ENCODE assay signal across 36 cellular contexts in genomic region chr21:32303385-32303784, GRCh38. TPM values are rescaled to one million over a fixed set of nuclear protein-coding genes. Genes with fewer than 3 reads are reported as not detected.
"Had no signal": no experiment of that assay in that cellular context is flagged by ENCODE, and none has a peak within 500 bp of the region (broad histone marks: within the 10 kb centered on the region; RNA-seq: fewer than 3 reads in every experiment).

No MANE protein-coding gene starts in this region.

- H3K27ac ChIP-seq: adrenal gland, body of pancreas, brain microvascular endothelial cell, breast epithelium, VCaP had no signal

- H3K27ac Mint-ChIP-seq: activated B cell treated with CpG ODN at 0.5 μM for 24 hours; activated CD4-positive, alpha-beta memory T cell treated with anti-CD3 and anti-CD28 coated beads for 36 hours; activated CD4-positive, alpha-beta T cell treated with anti-CD3 and anti-CD28 coated beads, Interleukin-2, amount 10 ng/mL, durations not matched to agents 24 days and 14 days; activated naive CD4-positive, alpha-beta T cell treated with anti-CD3 and anti-CD28 coated beads for 36 hours; activated naive CD8-positive, alpha-beta T cell treated with anti-CD3 and anti-CD28 coated beads for 36 hours; activated T-helper 1 cell treated with anti-CD3 and anti-CD28 coated beads, Interleukin-12 subunit alpha, Interleukin-12 subunit beta, Interleukin-2, Interleukin-4 antibody, amounts not matched to agents 30 ng/mL and 10 ng/mL and 1 ng/mL, durations not matched to agents 14 hours and 24 hours and 36 hours; activated T-helper 17 cell treated with anti-CD3 and anti-CD28 coated beads, Interleukin-2, amount 50 U/mL, for 72 hours; T-helper 1 cell treated with Interleukin-12 subunit alpha and Interleukin-12 subunit beta and Interleukin-4 antibody, amounts not matched to agents 30 μg/mL and 1 μg/mL, for 36 hours; T-helper 2 cell treated with Interferon-gamma antibody and Interleukin-4, amounts not matched to agents 5 μg/mL and 100 μg/mL, for 36 hours had no signal

- H3K27me3 Mint-ChIP-seq: activated B cell treated with CpG ODN at 0.5 μM for 24 hours; activated CD4-positive, alpha-beta memory T cell treated with anti-CD3 and anti-CD28 coated beads for 36 hours; activated CD4-positive, alpha-beta T cell treated with anti-CD3 and anti-CD28 coated beads, Interleukin-2, amount 10 ng/mL, durations not matched to agents 24 days and 14 days; activated naive CD8-positive, alpha-beta T cell treated with anti-CD3 and anti-CD28 coated beads for 36 hours; activated T-helper 17 cell treated with anti-CD3 and anti-CD28 coated beads, Interleukin-2, amount 50 U/mL, for 72 hours had no signal

- H3K4me1 Mint-ChIP-seq: activated B cell treated with CpG ODN at 0.5 μM for 24 hours; activated CD4-positive, alpha-beta T cell treated with anti-CD3 and anti-CD28 coated beads, Interleukin-2, amount 10 ng/mL, durations not matched to agents 24 days and 14 days; activated naive CD8-positive, alpha-beta T cell treated with anti-CD3 and anti-CD28 coated beads for 36 hours; activated T-helper 17 cell treated with anti-CD3 and anti-CD28 coated beads, Interleukin-2, amount 50 U/mL, for 72 hours had no signal

- H3K4me3 Mint-ChIP-seq: activated B cell treated with CpG ODN at 0.5 μM for 24 hours; activated CD4-positive, alpha-beta memory T cell treated with anti-CD3 and anti-CD28 coated beads for 36 hours; activated CD4-positive, alpha-beta T cell treated with anti-CD3 and anti-CD28 coated beads, Interleukin-2, amount 10 ng/mL, durations not matched to agents 24 days and 14 days; activated naive CD4-positive, alpha-beta T cell treated with anti-CD3 and anti-CD28 coated beads for 36 hours; activated naive CD8-positive, alpha-beta T cell treated with anti-CD3 and anti-CD28 coated beads for 36 hours; activated T-cell treated with anti-CD3 and anti-CD28 coated beads, Interleukin-2, amount 50 U/mL, for 4 hours; activated T-helper 1 cell treated with anti-CD3 and anti-CD28 coated beads, Interleukin-12 subunit alpha, Interleukin-12 subunit beta, Interleukin-2, Interleukin-4 antibody, amounts not matched to agents 30 ng/mL and 10 ng/mL and 1 ng/mL, durations not matched to agents 14 hours and 24 hours and 36 hours; activated T-helper 17 cell treated with anti-CD3 and anti-CD28 coated beads, Interleukin-2, amount 50 U/mL, for 72 hours; T-helper 1 cell treated with Interleukin-12 subunit alpha and Interleukin-12 subunit beta and Interleukin-4 antibody, amounts not matched to agents 30 μg/mL and 1 μg/mL, for 36 hours; T-helper 2 cell treated with Interferon-gamma antibody and Interleukin-4, amounts not matched to agents 5 μg/mL and 100 μg/mL, for 36 hours had no signal

- H3K36me3 ChIP-seq: adrenal gland, breast epithelium had no signal

- H3K9me3 Mint-ChIP-seq: activated B cell treated with CpG ODN at 0.5 μM for 24 hours; activated CD4-positive, alpha-beta memory T cell treated with anti-CD3 and anti-CD28 coated beads for 36 hours; activated CD4-positive, alpha-beta T cell treated with anti-CD3 and anti-CD28 coated beads, Interleukin-2, amount 10 ng/mL, durations not matched to agents 24 days and 14 days; activated naive CD4-positive, alpha-beta T cell treated with anti-CD3 and anti-CD28 coated beads for 36 hours; activated naive CD4-positive, alpha-beta T cell treated with anti-CD3 and anti-CD28 coated beads, Interleukin-2, amount 50 U/mL, for 72 hours; activated naive CD8-positive, alpha-beta T cell treated with anti-CD3 and anti-CD28 coated beads for 36 hours; activated T-cell treated with anti-CD3 and anti-CD28 coated beads, Interleukin-2, amount 50 U/mL, for 4 hours; activated T-helper 1 cell treated with anti-CD3 and anti-CD28 coated beads, Interleukin-12 subunit alpha, Interleukin-12 subunit beta, Interleukin-2, Interleukin-4 antibody, amounts not matched to agents 30 ng/mL and 10 ng/mL and 1 ng/mL, durations not matched to agents 14 hours and 24 hours and 36 hours; activated T-helper 17 cell treated with anti-CD3 and anti-CD28 coated beads, Interleukin-2, amount 50 U/mL, for 72 hours; T-helper 1 cell treated with Interleukin-12 subunit alpha and Interleukin-12 subunit beta and Interleukin-4 antibody, amounts not matched to agents 30 μg/mL and 1 μg/mL, for 36 hours; T-helper 2 cell treated with Interferon-gamma antibody and Interleukin-4, amounts not matched to agents 5 μg/mL and 100 μg/mL, for 36 hours had no signal

- H3K4me3 ChIP-seq: adrenal gland, body of pancreas, breast epithelium had no signal

- DNase-seq: activated B cell treated with CpG ODN at 0.5 μM for 24 hours; activated CD4-positive, alpha-beta memory T cell treated with anti-CD3 and anti-CD28 coated beads for 36 hours; activated CD4-positive, alpha-beta T cell treated with anti-CD3 and anti-CD28 coated beads for 4 hours; activated CD4-positive, alpha-beta T cell treated with anti-CD3 and anti-CD28 coated beads, Interleukin-2, amount 10 ng/mL, durations not matched to agents 24 days and 14 days; activated CD4-positive, alpha-beta T cell treated with anti-CD3 and anti-CD28 coated beads, Interleukin-2, amount 50 U/mL, for 1 hour; activated CD4-positive, alpha-beta T cell treated with anti-CD3 and anti-CD28 coated beads, Interleukin-2, amount 50 U/mL, for 4 hours; activated CD4-positive, CD25-positive, alpha-beta regulatory T cell treated with anti-CD3 and anti-CD28 coated beads, Interleukin-2, amount 50 U/mL, for 72 hours; activated CD8-positive, alpha-beta memory T cell treated with anti-CD3 and anti-CD28 coated beads, Interleukin-2, amount 50 U/mL, for 4 hours; activated effector memory CD4-positive, alpha-beta T cell treated with anti-CD3 and anti-CD28 coated beads, Interleukin-2, amount 50 U/mL, for 16 hours; activated gamma-delta T cell treated with Interleukin-2 at 50 U/mL for 16 hours; activated naive CD4-positive, alpha-beta T cell; activated naive CD4-positive, alpha-beta T cell treated with anti-CD3 and anti-CD28 coated beads for 36 hours; activated naive CD4-positive, alpha-beta T cell treated with anti-CD3 and anti-CD28 coated beads, Interleukin-2, amount 50 U/mL, for 16 hours; activated naive CD8-positive, alpha-beta T cell treated with anti-CD3 and anti-CD28 coated beads for 36 hours; activated T-cell treated with anti-CD3 and anti-CD28 coated beads for 4 hours; activated T-cell treated with anti-CD3 and anti-CD28 coated beads, Interleukin-2, amount 50 U/mL, for 1 hour; activated T-cell treated with anti-CD3 and anti-CD28 coated beads, Interleukin-2, amount 50 U/mL, for 4 hours; amniotic stem cell; aorta; body of pancreas; brain microvascular endothelial cell; central memory CD4-positive, alpha-beta T cell; SW 1271; T-helper 1 cell; T-helper 2 cell; T-helper 9 cell had no signal

- ATAC-seq: activated naive CD4-positive, alpha-beta T cell treated with anti-CD3 and anti-CD28 coated beads, Interleukin-2, amount 50 U/mL, for 72 hours; activated T-cell treated with anti-CD3 and anti-CD28 coated beads, Interleukin-2, amount 50 U/mL, for 4 hours; activated T-helper 17 cell treated with anti-CD3 and anti-CD28 coated beads, Interleukin-2, amount 50 U/mL, for 72 hours; body of pancreas had no signal

- H3K4me1 ChIP-seq: body of pancreas, breast epithelium had no signal

- H3K9me3 ChIP-seq: adrenal gland, body of pancreas, breast epithelium had no signal

RNA-seq across cellular contexts. Expression of gene MRAP, which starts 4.7 kb away (rescaled TPM):
- total RNA-seq: activated B cell treated with CpG ODN at 0.5 μM for 24 hours; activated CD4-positive, alpha-beta memory T cell treated with anti-CD3 and anti-CD28 coated beads for 36 hours; activated CD4-positive, alpha-beta T cell treated with anti-CD3 and anti-CD28 coated beads, Interleukin-2, amount 10 ng/mL, durations not matched to agents 24 days and 14 days; activated naive CD4-positive, alpha-beta T cell treated with anti-CD3 and anti-CD28 coated beads for 36 hours; activated naive CD4-positive, alpha-beta T cell treated with anti-CD3 and anti-CD28 coated beads, Interleukin-2, amount 50 U/mL, for 72 hours; activated naive CD8-positive, alpha-beta T cell treated with anti-CD3 and anti-CD28 coated beads for 36 hours; activated T-cell treated with anti-CD3 and anti-CD28 coated beads, Interleukin-2, amount 50 U/mL, for 4 hours; activated T-helper 1 cell treated with anti-CD3 and anti-CD28 coated beads, Interleukin-12 subunit alpha, Interleukin-12 subunit beta, Interleukin-2, Interleukin-4 antibody, amounts not matched to agents 30 ng/mL and 10 ng/mL and 1 ng/mL, durations not matched to agents 14 hours and 24 hours and 36 hours; activated T-helper 17 cell treated with anti-CD3 and anti-CD28 coated beads, Interleukin-2, amount 50 U/mL, for 72 hours; astrocyte; cardiac septum had no signal
